8 cellular contexts compared by ENCODE assay signal in the genomic region with DNA sequence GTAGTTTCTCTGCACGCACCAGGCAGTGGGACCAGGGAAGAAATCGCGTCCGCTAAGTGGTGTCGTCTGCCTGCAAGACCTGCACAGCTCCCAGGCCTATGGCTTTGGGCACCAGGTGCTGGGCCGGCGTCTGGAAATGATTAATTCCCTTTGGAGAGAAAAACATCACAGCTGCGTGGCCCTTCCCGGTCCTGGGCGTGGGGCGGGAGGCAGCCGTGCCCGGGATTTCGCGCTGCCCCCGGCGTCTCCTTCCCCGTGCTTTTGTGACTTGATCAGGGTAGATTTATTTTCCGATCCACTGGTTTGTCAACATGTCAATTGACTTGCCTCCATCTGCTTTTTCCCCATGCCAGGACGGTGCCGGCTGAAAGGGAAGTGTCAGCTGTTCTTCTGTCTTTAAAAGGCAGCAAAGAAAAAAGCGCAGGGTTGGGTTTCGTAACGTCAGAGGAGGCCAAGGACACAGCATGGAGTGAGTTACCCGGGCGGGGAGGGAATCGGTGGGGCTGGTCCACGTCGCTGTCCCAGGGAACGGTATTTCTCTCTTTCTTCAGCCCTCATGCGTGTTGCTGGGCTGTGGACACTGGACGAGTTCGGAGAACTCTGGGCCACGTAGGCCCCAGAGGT.
DNase-seq lines count a peak whose midpoint lies in the region; ATAC-seq and TF ChIP-seq lines count a peak whose summit lies in the region.

No MANE protein-coding gene starts in this region.

- no peak for TF ChIP-seq CTCF in adrenal gland (IDR thresholded peaks at IDR 0.05)
- TF ChIP-seq CTCF in left lung (IDR thresholded peaks at IDR 0.05), result no peak
- no peak for TF ChIP-seq CTCF in upper lobe of right lung (IDR thresholded peaks at IDR 0.05)

- H3K4me3 ChIP-seq in adrenal gland, result no peak overlapping the region
- no peak overlapping the region for H3K4me3 ChIP-seq in left lung
- H3K4me3 ChIP-seq in upper lobe of right lung, result no peak overlapping the region

- no peak overlapping the region for H3K27ac Mint-ChIP-seq in T-cell
- no peak overlapping the region for H3K27ac Mint-ChIP-seq in activated CD4-positive, alpha-beta T cell treated with anti-CD3 and anti-CD28 coated beads, Interleukin-2, amount 10 ng/mL, durations not matched to agents 7 days and 5 days

- peaks cover 0 to 2% (median 0%) of the 10 kb centered on the region in 3 donors for H3K4me1 Mint-ChIP-seq in T-cell
- H3K4me1 Mint-ChIP-seq in activated CD4-positive, alpha-beta T cell treated with anti-CD3 and anti-CD28 coated beads, Interleukin-2, amount 10 ng/mL, durations not matched to agents 7 days and 5 days, result peaks cover 4% of the 10 kb centered on the region

- H3K9me3 ChIP-seq in adrenal gland (replicated peaks in 1 of 3) (no peaks in the 10 kb centered on the region), left lung (peaks cover 0 to under 1% of the 10 kb centered on the region in 2 donors), upper lobe of right lung (no peaks in the 10 kb centered on the region)

- DNase-seq in activated CD8-positive, alpha-beta memory T cell treated with anti-CD3 and anti-CD28 coated beads for 24 hours, result peak; percentile 35
- DNase-seq in activated CD8-positive, alpha-beta memory T cell treated with anti-CD3 and anti-CD28 coated beads, Interleukin-2, amount 50 U/mL, for 4 hours, result no peak
- DNase-seq in adrenal gland, result peak; percentile 48 to 78 (median 66)
- DNase-seq in left lung, result no peak
- peak; percentile 62 for DNase-seq in upper lobe of right lung
- no peak for DNase-seq in T-cell
- DNase-seq in stimulated activated CD4-positive, alpha-beta T cell treated with anti-CD3 and anti-CD28 coated beads, Interleukin-2, amount 100 ng/mL, for 24 hours, result no peak
- DNase-seq in activated CD4-positive, alpha-beta T cell treated with anti-CD3 and anti-CD28 coated beads, Interleukin-2, amount 10 ng/mL, durations not matched to agents 7 days and 5 days, result no peak

- 54 to 63% (median 61%) methylated on average over 28 to 34 of the region's 34 CpGs for WGBS in adrenal gland, 4 donors

- CTCF ChIA-PET in T-cell (lab: Charles Lee), result no interaction called here
- CTCF ChIA-PET in activated CD4-positive, alpha-beta T cell treated with anti-CD3 and anti-CD28 coated beads, Interleukin-2, amount 10 ng/mL, durations not matched to agents 7 days and 5 days (lab: Charles Lee), result interaction anchor here (0.6 kb wide), 1 partner anchor 20 kb away, joined by 3 read pairs; no protein-coding TSS in a partner anchor

- no peaks in the 10 kb centered on the region for H3K36me3 Mint-ChIP-seq in T-cell
- no peaks in the 10 kb centered on the region for H3K36me3 Mint-ChIP-seq in activated CD4-positive, alpha-beta T cell treated with anti-CD3 and anti-CD28 coated beads, Interleukin-2, amount 10 ng/mL, durations not matched to agents 7 days and 5 days (ENCODE audit: low read depth)

- H3K27me3 Mint-ChIP-seq in T-cell, result no peaks in the 10 kb centered on the region
- H3K27me3 Mint-ChIP-seq in activated CD4-positive, alpha-beta T cell treated with anti-CD3 and anti-CD28 coated beads, Interleukin-2, amount 10 ng/mL, durations not matched to agents 7 days and 5 days, result no peaks in the 10 kb centered on the region

- ATAC-seq in left lung (peak; percentile 37), upper lobe of right lung (peak; percentile 32), T-cell (replicated peaks in 1 of 4) (no peak)

- intact Hi-C loops in adrenal gland (cut with DNase I) (loop anchor here in 1 of 2 donors (5.0 kb wide), 1 partner anchor 188 kb away; the partner anchor contains the start of gene ZNF469), left lung (cut with DNase I) (no loop called here), upper lobe of right lung (cut with DNase I) (loop anchor here (10.0 kb wide), 1 partner anchor 240 kb away; no protein-coding TSS in a partner anchor)

- POLR2A ChIA-PET in T-cell (lab: Charles Lee), result no interaction called here
- POLR2A ChIA-PET in activated CD4-positive, alpha-beta T cell treated with anti-CD3 and anti-CD28 coated beads, Interleukin-2, amount 10 ng/mL, durations not matched to agents 7 days and 5 days (lab: Charles Lee), result no interaction called here

- H3K36me3 ChIP-seq in adrenal gland (replicated peaks in 1 of 2) (no peaks in the 10 kb centered on the region), left lung (no peaks in the 10 kb centered on the region), upper lobe of right lung (no peaks in the 10 kb centered on the region)

- H3K27me3 ChIP-seq in adrenal gland (no peaks in the 10 kb centered on the region), left lung (peaks cover 0 to 8% of the 10 kb centered on the region in 2 donors), upper lobe of right lung (no peaks in the 10 kb centered on the region)

- TF ChIP-seq POLR2A in adrenal gland (IDR thresholded peaks at IDR 0.05), result no peak

- H3K4me3 Mint-ChIP-seq in T-cell, result no peak overlapping the region
- H3K4me3 Mint-ChIP-seq in activated CD4-positive, alpha-beta T cell treated with anti-CD3 and anti-CD28 coated beads, Interleukin-2, amount 10 ng/mL, durations not matched to agents 7 days and 5 days, result no peak overlapping the region

- peaks cover 0 to 8% (median 0%) of the 10 kb centered on the region in 3 donors for H3K9me3 Mint-ChIP-seq in T-cell
- H3K9me3 Mint-ChIP-seq in activated CD4-positive, alpha-beta T cell treated with anti-CD3 and anti-CD28 coated beads, Interleukin-2, amount 10 ng/mL, durations not matched to agents 7 days and 5 days, result peaks cover 3% of the 10 kb centered on the region

- H3K27ac ChIP-seq in adrenal gland (peak overlapping the region in 2 of 5 donors; percentile 52 to 70), left lung (peak overlapping the region in 1 of 2 donors; percentile 44), upper lobe of right lung (peak overlapping the region; percentile 17)

- H3K4me1 ChIP-seq in adrenal gland (replicated peaks in 1 of 2) (peaks cover 0 to 6% of the 10 kb centered on the region in 2 donors), left lung (peaks cover 0 to 2% of the 10 kb centered on the region in 2 donors), upper lobe of right lung (no peaks in the 10 kb centered on the region)

Comparison
In these comparisons a context has a peak if more than half of its experiments do, and no peak if none do; other contexts are left out.
1. DNase-seq: peak in activated CD8-positive, alpha-beta memory T cell treated with anti-CD3 and anti-CD28 coated beads for 24 hours (single experiment), adrenal gland (7 of 7) and upper lobe of right lung (single experiment); none in activated CD8-positive, alpha-beta memory T cell treated with anti-CD3 and anti-CD28 coated beads, Interleukin-2, amount 50 U/mL, for 4 hours (single experiment), left lung (0 of 2), T-cell (0 of 34), stimulated activated CD4-positive, alpha-beta T cell treated with anti-CD3 and anti-CD28 coated beads, Interleukin-2, amount 100 ng/mL, for 24 hours (0 of 2) and activated CD4-positive, alpha-beta T cell treated with anti-CD3 and anti-CD28 coated beads, Interleukin-2, amount 10 ng/mL, durations not matched to agents 7 days and 5 days (single experiment).
2. ATAC-seq: peak in left lung (single experiment) and upper lobe of right lung (single experiment); none in T-cell (0 of 4).